In genomic region chr2:72090781-72091482, GRCh38 we compare ENCODE assay signal across 23 cellular contexts. TPM values are rescaled to one million over a fixed set of nuclear protein-coding genes. Genes with fewer than 3 reads are reported as not detected.
"Had no signal": no experiment of that assay in that cellular context is flagged by ENCODE, and none has a peak within 500 bp of the region (broad histone marks: within the 10 kb centered on the region; RNA-seq: fewer than 3 reads in every experiment).

No MANE protein-coding gene starts in this region.

- H3K27ac ChIP-seq: cardiac muscle cell, Peyer's patch, RWPE1 had no signal

- H3K4me3 ChIP-seq: cardiac muscle cell, Peyer's patch had no signal

- H3K36me3 ChIP-seq: cardiac muscle cell, Peyer's patch had no signal

- DNase-seq: activated B cell treated with CpG ODN at 0.5 μM for 24 hours; activated CD4-positive, alpha-beta memory T cell treated with anti-CD3 and anti-CD28 coated beads, Interleukin-2, amount 10 ng/mL, durations not matched to agents 7 days and 5 days; activated CD4-positive, alpha-beta T cell treated with anti-CD3 and anti-CD28 coated beads for 1 hour; activated CD4-positive, alpha-beta T cell treated with anti-CD3 and anti-CD28 coated beads, Interleukin-2, amount 50 U/mL, for 1 hour; activated gamma-delta T cell; activated naive CD4-positive, alpha-beta T cell treated with anti-CD3 and anti-CD28 coated beads for 36 hours; activated T-cell treated with anti-CD3 and anti-CD28 coated beads for 4 hours; activated T-cell treated with anti-CD3 and anti-CD28 coated beads, Interleukin-2, amount 50 U/mL, for 48 hours; amygdala; KG1; NCI-H1092 treated with DMSO at 0.1 percent for 48 hours; NCI-H1417 treated with DMSO at 0.1 percent for 48 hours; NCI-H1694; NCI-H2029; NCI-H510A treated with DMSO at 0.1 percent for 48 hours; NCI-H69; NK-92 treated with Interleukin-12 subunit alpha and Interleukin-12 subunit beta, amount 100 ng/mL, for 24 hours; Peyer's patch; SHP77 treated with DMSO at 0.1 percent for 48 hours had no signal

- H3K27me3 ChIP-seq: cardiac muscle cell, Peyer's patch had no signal

- ATAC-seq: activated T-helper 17 cell treated with anti-CD3 and anti-CD28 coated beads, Interleukin-2, amount 50 U/mL, for 72 hours had no signal

RNA-seq across cellular contexts. Expression of gene CYP26B1, which starts 56.7 kb away (rescaled TPM):
- total RNA-seq: activated B cell treated with CpG ODN at 0.5 μM for 24 hours; activated CD4-positive, alpha-beta memory T cell treated with anti-CD3 and anti-CD28 coated beads, Interleukin-2, amount 10 ng/mL, durations not matched to agents 7 days and 5 days; activated CD8-positive, alpha-beta memory T cell treated with anti-CD3 and anti-CD28 coated beads for 36 hours; activated naive CD4-positive, alpha-beta T cell treated with anti-CD3 and anti-CD28 coated beads for 36 hours had no signal
